In genomic region chr16:84756830-84757229, GRCh38 we compare ENCODE assay signal across 30 cellular contexts.
"Had no signal": no experiment of that assay in that cellular context is flagged by ENCODE, and none has a peak within 500 bp of the region (broad histone marks: within the 10 kb centered on the region; RNA-seq: fewer than 3 reads in every experiment).

No MANE protein-coding gene starts in this region.

- H3K27me3 ChIP-seq: body of pancreas, MG63 had no signal

- H3K4me3 Mint-ChIP-seq: activated CD4-positive, alpha-beta T cell treated with anti-CD3 and anti-CD28 coated beads, Interleukin-2, amount 10 ng/mL, durations not matched to agents 24 days and 14 days; activated CD8-positive, alpha-beta T cell treated with anti-CD3 and anti-CD28 coated beads for 36 hours; activated naive CD8-positive, alpha-beta T cell treated with anti-CD3 and anti-CD28 coated beads, Interleukin-2, amount 10 ng/mL, durations not matched to agents 7 days and 5 days; T-helper 2 cell treated with Interferon-gamma antibody and Interleukin-4, amounts not matched to agents 5 μg/mL and 100 μg/mL, for 36 hours had no signal

- H3K9me3 Mint-ChIP-seq: activated CD4-positive, alpha-beta T cell treated with anti-CD3 and anti-CD28 coated beads, Interleukin-2, amount 10 ng/mL, durations not matched to agents 24 days and 14 days; activated CD8-positive, alpha-beta T cell treated with anti-CD3 and anti-CD28 coated beads for 36 hours; activated naive CD8-positive, alpha-beta T cell treated with anti-CD3 and anti-CD28 coated beads, Interleukin-2, amount 10 ng/mL, durations not matched to agents 7 days and 5 days; T-helper 2 cell treated with Interferon-gamma antibody and Interleukin-4, amounts not matched to agents 5 μg/mL and 100 μg/mL, for 36 hours had no signal

- ATAC-seq: activated CD8-positive, alpha-beta T cell treated with anti-CD3 and anti-CD28 coated beads for 36 hours; body of pancreas had no signal

- H3K27ac Mint-ChIP-seq: activated CD4-positive, alpha-beta T cell treated with anti-CD3 and anti-CD28 coated beads, Interleukin-2, amount 10 ng/mL, durations not matched to agents 24 days and 14 days; activated CD8-positive, alpha-beta T cell treated with anti-CD3 and anti-CD28 coated beads for 36 hours; activated naive CD8-positive, alpha-beta T cell treated with anti-CD3 and anti-CD28 coated beads, Interleukin-2, amount 10 ng/mL, durations not matched to agents 7 days and 5 days; T-helper 2 cell treated with Interferon-gamma antibody and Interleukin-4, amounts not matched to agents 5 μg/mL and 100 μg/mL, for 36 hours had no signal

- FAIRE-seq: astrocyte, bronchial epithelial cell, TTC549 had no signal

- H3K4me3 ChIP-seq: body of pancreas, MG63, PC-9 had no signal

- DNase-seq: activated CD4-positive, alpha-beta T cell treated with anti-CD3 and anti-CD28 coated beads, Interleukin-2, amount 10 ng/mL, durations not matched to agents 24 days and 14 days; activated CD4-positive, alpha-beta T cell treated with anti-CD3 and anti-CD28 coated beads, Interleukin-2, amount 50 U/mL, for 4 hours; activated CD8-positive, alpha-beta T cell treated with anti-CD3 and anti-CD28 coated beads for 36 hours; activated effector memory CD4-positive, alpha-beta T cell treated with Interleukin-2 at 50 U/mL for 16 hours; activated naive CD4-positive, alpha-beta T cell treated with anti-CD3 and anti-CD28 coated beads, Interleukin-2, amount 50 U/mL, for 16 hours; activated naive CD8-positive, alpha-beta T cell treated with anti-CD3 and anti-CD28 coated beads, Interleukin-2, amount 10 ng/mL, durations not matched to agents 7 days and 5 days; amygdala; body of pancreas; caudate nucleus; cerebellar nuclear complex; Karpas-422; KBM-7; MG63; NCI-H1092; NCI-H146; NCI-H187; NCI-H2029 treated with DMSO at 0.1 percent for 48 hours; NCI-H2107; NCI-H2171; NCI-H510A; NCI-H526; NCI-H748 treated with DMSO at 0.1 percent for 48 hours; NK-92 treated with Interleukin-12 subunit alpha and Interleukin-12 subunit beta, amount 100 ng/mL, for 24 hours; PC-9; Right ventricle myocardium superior; SW 1271 had no signal

- H3K9me3 ChIP-seq: body of pancreas, MG63 had no signal

- H3K27me3 Mint-ChIP-seq: activated CD4-positive, alpha-beta T cell treated with anti-CD3 and anti-CD28 coated beads, Interleukin-2, amount 10 ng/mL, durations not matched to agents 24 days and 14 days; activated CD8-positive, alpha-beta T cell treated with anti-CD3 and anti-CD28 coated beads for 36 hours; activated naive CD8-positive, alpha-beta T cell treated with anti-CD3 and anti-CD28 coated beads, Interleukin-2, amount 10 ng/mL, durations not matched to agents 7 days and 5 days had no signal

- H3K4me2 ChIP-seq: PC-9 had no signal

- H3K27ac ChIP-seq: body of pancreas, PC-9 had no signal
